ENCODE assay signal across 20 cellular contexts in genomic region chr7:137771273-137771672, GRCh38.
DNase-seq lines count a peak whose midpoint lies in the region; ATAC-seq, FAIRE-seq and TF ChIP-seq lines count a peak whose summit lies in the region.
"Had no signal": no experiment of that assay in that cellular context is flagged by ENCODE, and none has a peak within 500 bp of the region (broad histone marks: within the 10 kb centered on the region; RNA-seq: fewer than 3 reads in every experiment).

No MANE protein-coding gene starts in this region.

- H3K27ac Mint-ChIP-seq in astrocyte (ENCODE audit: unreplicated experiment): peak overlapping the region; percentile 96
- H3K27ac Mint-ChIP-seq: CD14-positive monocyte had no signal

- FAIRE-seq in astrocyte (lab: Jason Lieb, UNC): no peak
- FAIRE-seq: G401.6 had no signal

- no peaks in the 10 kb centered on the region for H3K9me3 Mint-ChIP-seq in astrocyte (ENCODE audit: unreplicated experiment)

- H4K20me1 ChIP-seq in astrocyte (ENCODE audit: insufficient read depth, low read length): no peaks in the 10 kb centered on the region

- H2AFZ ChIP-seq in astrocyte (ENCODE audit: low read depth, low read length): no peak overlapping the region
- H2AFZ ChIP-seq: PC-9 had no signal

- DNase-seq in BJ (ENCODE audit: low read depth) (peak; percentile 42), astrocyte (ENCODE audit: low read depth) (no peak), fibroblast of the aortic adventitia (ENCODE audit: low read depth) (peak; percentile 40)
- no peak for DNase-seq in stimulated activated CD4-positive, alpha-beta T cell treated with anti-CD3 and anti-CD28 coated beads, Interleukin-1b, Interleukin-23, amount 100 ng/mL, for 48 hours
- DNase-seq: AML-193, KBM-7, MV-4-11, NCI-H1417, NCI-H187 treated with DMSO at 0.1 percent for 48 hours, NCI-H2227 treated with DMSO at 0.1 percent for 48 hours, NCI-H524, PC-9, SIG-M5 had no signal

- peak overlapping the region; percentile 97 for H3K27ac ChIP-seq in astrocyte (ENCODE audit: low read depth, low read length)
- H3K27ac ChIP-seq: PC-9, RWPE1 had no signal

- no peak overlapping the region for H3K4me3 Mint-ChIP-seq in astrocyte (ENCODE audit: unreplicated experiment)
- H3K4me3 Mint-ChIP-seq: CD14-positive monocyte had no signal

- no peak for TF ChIP-seq CTCF in BJ (IDR thresholded peaks at IDR 0.05; ENCODE audit: insufficient read depth, low read depth, low read length)
- no peak for TF ChIP-seq CTCF in astrocyte (IDR thresholded peaks at IDR 0.05; ENCODE audit: insufficient read depth, low read depth, low read length)
- no peak for TF ChIP-seq CTCF in fibroblast of the aortic adventitia (IDR thresholded peaks at IDR 0.05; ENCODE audit: insufficient read depth, low read length)

- H3K4me1 ChIP-seq in astrocyte (ENCODE audit: insufficient read depth, low read length) (peaks cover 46% of the 10 kb centered on the region), skeletal muscle satellite cell (ENCODE audit: control insufficient read depth, insufficient read depth, low read length) (peaks cover 47% of the 10 kb centered on the region)
- H3K4me1 ChIP-seq: HAP-1 had no signal

- POLR2A ChIA-PET in BJ (lab: Charles Lee): no interaction called here

- no peak for ATAC-seq in HG03139 (IDR thresholded peaks at IDR 0.05; ENCODE audit: unreplicated experiment)
- no peak for ATAC-seq in GM21825 (IDR thresholded peaks at IDR 0.05; ENCODE audit: unreplicated experiment)

- H3K27me3 ChIP-seq in BJ (ENCODE audit: control insufficient read depth, insufficient read depth, low read length): no peaks in the 10 kb centered on the region
- no peaks in the 10 kb centered on the region for H3K27me3 ChIP-seq in astrocyte (ENCODE audit: insufficient read depth, low read length)
- H3K27me3 ChIP-seq in skeletal muscle satellite cell (ENCODE audit: control insufficient read depth, insufficient read depth, low read length): no peaks in the 10 kb centered on the region

- peaks cover 6% of the 10 kb centered on the region for H3K79me2 ChIP-seq in astrocyte (ENCODE audit: insufficient read depth, low read length)

- no peaks in the 10 kb centered on the region for H3K9me3 ChIP-seq in astrocyte (ENCODE audit: insufficient read depth, low read depth, low read length)
- no peaks in the 10 kb centered on the region for H3K9me3 ChIP-seq in skeletal muscle satellite cell (replicated peaks; ENCODE audit: low read length)
- H3K9me3 ChIP-seq: HAP-1 had no signal

- peaks cover 46% of the 10 kb centered on the region for H3K4me1 Mint-ChIP-seq in astrocyte (ENCODE audit: low read depth, unreplicated experiment)
- H3K4me1 Mint-ChIP-seq: CD14-positive monocyte had no signal

- H3K27me3 Mint-ChIP-seq in astrocyte (ENCODE audit: low read depth, unreplicated experiment): no peaks in the 10 kb centered on the region

- no peak overlapping the region for H3K4me2 ChIP-seq in astrocyte (ENCODE audit: low read length)
- peak overlapping the region; percentile 79 for H3K4me2 ChIP-seq in skeletal muscle satellite cell (ENCODE audit: low read length)
- H3K4me2 ChIP-seq: PC-9 had no signal

- H3K36me3 ChIP-seq in BJ (ENCODE audit: control insufficient read depth, insufficient read depth, low read length): no peaks in the 10 kb centered on the region
- H3K36me3 ChIP-seq in astrocyte (ENCODE audit: insufficient read depth, low read length): no peaks in the 10 kb centered on the region
- peaks cover 8% of the 10 kb centered on the region for H3K36me3 ChIP-seq in skeletal muscle satellite cell (ENCODE audit: insufficient read depth, low read length)
- H3K36me3 ChIP-seq: HAP-1 had no signal

- peaks cover 17% of the 10 kb centered on the region for H3K36me3 Mint-ChIP-seq in astrocyte (ENCODE audit: low read depth, unreplicated experiment)
- H3K36me3 Mint-ChIP-seq: CD14-positive monocyte had no signal

- H3K9ac ChIP-seq in astrocyte (ENCODE audit: low read length): peak overlapping the region; percentile 56
- H3K9ac ChIP-seq in skeletal muscle satellite cell (ENCODE audit: low read depth, low read length): peak overlapping the region; percentile 78

- CTCF ChIA-PET in BJ (lab: Yijun Ruan, JAX): interaction anchor here (1.0 kb wide), 2 partner anchors 38 to 115 kb away, joined by 3 read pairs; no protein-coding TSS in a partner anchor

- no peak overlapping the region for H3K4me3 ChIP-seq in BJ (ENCODE audit: low read depth, low read length)
- no peak overlapping the region for H3K4me3 ChIP-seq in astrocyte (ENCODE audit: insufficient read depth, low read depth, low read length)
- no peak overlapping the region for H3K4me3 ChIP-seq in fibroblast of the aortic adventitia (ENCODE audit: low read depth, low read length)
- H3K4me3 ChIP-seq in skeletal muscle satellite cell (ENCODE audit: low read length): no peak overlapping the region
- H3K4me3 ChIP-seq: HAP-1, PC-9 had no signal

Comparison
In these comparisons a context has a peak if more than half of its experiments do, and no peak if none do; other contexts are left out.
1. DNase-seq: peak in BJ (single experiment) and fibroblast of the aortic adventitia (single experiment); none in astrocyte (single experiment) and stimulated activated CD4-positive, alpha-beta T cell treated with anti-CD3 and anti-CD28 coated beads, Interleukin-1b, Interleukin-23, amount 100 ng/mL, for 48 hours (single experiment).